20 cellular contexts compared by ENCODE assay signal in genomic region chr4:103757631-103758030, GRCh38.
DNase-seq lines count a peak whose midpoint lies in the region; ATAC-seq, FAIRE-seq and TF ChIP-seq lines count a peak whose summit lies in the region.
"Had no signal": no experiment of that assay in that cellular context is flagged by ENCODE, and none has a peak within 500 bp of the region (broad histone marks: within the 10 kb centered on the region; RNA-seq: fewer than 3 reads in every experiment).

No MANE protein-coding gene starts in this region.

- no peak for FAIRE-seq in H54 (lab: Jason Lieb, UNC)
- FAIRE-seq: GM12892, K562 had no signal

- DNase-seq in AG08396 (ENCODE audit: low spot score) (no peak), H54 (ENCODE audit: insufficient read length, low spot score) (no peak), GM19240 (ENCODE audit: insufficient read length, low spot score) (no peak)
- DNase-seq: C1 segment of cervical spinal cord, DMS79, H7, HFFc6, NCI-H1105 treated with DMSO at 0.1 percent for 48 hours, NCI-H187, NCI-H2227 treated with DMSO at 0.1 percent for 48 hours, NCI-H510A treated with DMSO at 0.1 percent for 48 hours, NCI-H774, PC-9, SJCRH30 had no signal

- TF ChIP-seq POLR2A in H54 (IDR thresholded peaks at IDR 0.05; ENCODE audit: low read depth, low read length): no peak

- peak; percentile 60 for ATAC-seq in GM18870 (IDR thresholded peaks at IDR 0.05; ENCODE audit: unreplicated experiment)
- peak; percentile 55 for ATAC-seq in GM21528 (IDR thresholded peaks at IDR 0.05; ENCODE audit: low FRiP score, unreplicated experiment)
- peak; percentile 73 for ATAC-seq in HG03280 (IDR thresholded peaks at IDR 0.05; ENCODE audit: unreplicated experiment)
- no peak for ATAC-seq in GM18873 (IDR thresholded peaks at IDR 0.05; ENCODE audit: low FRiP score, unreplicated experiment)
- ATAC-seq: K562 had no signal
